Comparison of ENCODE assay signal across 18 cellular contexts in genomic region chr1:90502194-90502593, GRCh38.
DNase-seq lines count a peak whose midpoint lies in the region; ATAC-seq and TF ChIP-seq lines count a peak whose summit lies in the region.
"Had no signal": no experiment of that assay in that cellular context is flagged by ENCODE, and none has a peak within 500 bp of the region (broad histone marks: within the 10 kb centered on the region; RNA-seq: fewer than 3 reads in every experiment).

No MANE protein-coding gene starts in this region.

- H3K27ac Mint-ChIP-seq in WTC11 = no peak overlapping the region
- H3K27ac Mint-ChIP-seq: CD8-positive, alpha-beta T cell; HFFc6; IgD-negative memory B cell had no signal

- peaks cover 28% of the 10 kb centered on the region for H3K4me1 ChIP-seq in HUES48 (ENCODE audit: control insufficient read depth, insufficient read depth, low read length)
- H3K4me1 ChIP-seq: BE2C, Caco-2 had no signal

- DNase-seq in WTC11 (ENCODE audit: low spot score) (peak; percentile 23), islet precursor cell (peak; percentile 56), pons (ENCODE audit: low spot score) (no peak), COLO668 (lab: John Stamatoyannopoulos, UW; ENCODE audit: unreplicated experiment) (no peak), NCI-H146 (lab: John Stamatoyannopoulos, UW) (no peak), sciatic nerve (ENCODE audit: low spot score) (no peak)
- DNase-seq: BE2C; CD8-positive, alpha-beta T cell; DND-41; GF-D8; GOT3; HCEC 1CT; HFFc6 had no signal

- H3K27ac ChIP-seq in HUES48 (ENCODE audit: low read depth, low read length) = peak overlapping the region; percentile 67
- H3K27ac ChIP-seq: C4-2B, KMS-11 had no signal

- no peaks in the 10 kb centered on the region for H3K27me3 ChIP-seq in HUES48 (ENCODE audit: control insufficient read depth, insufficient read depth, low read length)
- H3K27me3 ChIP-seq: BE2C had no signal

- ATAC-seq in WTC11 (peak; percentile 54), sciatic nerve (no peak)
- ATAC-seq: CD8-positive, alpha-beta T cell had no signal

- H3K36me3 ChIP-seq in HUES48 (ENCODE audit: control insufficient read depth, insufficient read depth, low read length) = no peaks in the 10 kb centered on the region
- H3K36me3 ChIP-seq: BE2C had no signal

- no peak overlapping the region for H3K4me3 ChIP-seq in HUES48 (ENCODE audit: low read depth, low read length)

- H3K4me3 Mint-ChIP-seq in WTC11 = no peak overlapping the region
- H3K4me3 Mint-ChIP-seq: CD8-positive, alpha-beta T cell; HFFc6; IgD-negative memory B cell had no signal

- no peak for TF ChIP-seq CTCF in WTC11 (IDR thresholded peaks at IDR 0.05)

- no peak overlapping the region for H3K9ac ChIP-seq in HUES48 (ENCODE audit: low read depth, low read length)
- H3K9ac ChIP-seq: KMS-11 had no signal

- CTCF ChIA-PET in WTC11 (lab: Charles Lee) = interaction anchor here (1.0 to 1.4 kb wide), 4 partner anchors 68 to 369 kb away, joined by 3 to 4 read pairs (median 4); no protein-coding TSS in a partner anchor

- H3K9me3 Mint-ChIP-seq in WTC11 = no peaks in the 10 kb centered on the region
- H3K9me3 Mint-ChIP-seq: CD8-positive, alpha-beta T cell; IgD-negative memory B cell had no signal

- peaks cover 7% of the 10 kb centered on the region for H3K27me3 Mint-ChIP-seq in WTC11 (ENCODE audit: low read depth)

- no peaks in the 10 kb centered on the region for H3K36me3 Mint-ChIP-seq in WTC11
- H3K36me3 Mint-ChIP-seq: CD8-positive, alpha-beta T cell; IgD-negative memory B cell had no signal

- intact Hi-C loops in sciatic nerve (cut with DNase I) = no loop called here

- H3K4me1 Mint-ChIP-seq in WTC11 = peaks cover 29% of the 10 kb centered on the region
- H3K4me1 Mint-ChIP-seq: IgD-negative memory B cell had no signal

- H3K9me3 ChIP-seq in HUES48 (ENCODE audit: control insufficient read depth, insufficient read depth, low read length) = no peaks in the 10 kb centered on the region
- H3K9me3 ChIP-seq: BE2C, Caco-2 had no signal

- POLR2A ChIA-PET in WTC11 (lab: Charles Lee) = no interaction called here

TF ChIP-seq in WTC11, 78 proteins besides CTCF, POLR2A, EP300 and RAD21 (continues in another document):
- TF ChIP-seq ZSCAN18 (CRISPR knock-in tag; IDR thresholded peaks at IDR 0.05) = no peak
- TF ChIP-seq FOXK1 (CRISPR knock-in tag; IDR thresholded peaks at IDR 0.05) = no peak
- TF ChIP-seq ZNF512 (CRISPR knock-in tag; IDR thresholded peaks at IDR 0.05; ENCODE audit: borderline replicate concordance) = no peak
- no peak for TF ChIP-seq ATF1 (CRISPR knock-in tag; IDR thresholded peaks at IDR 0.05)
- TF ChIP-seq SMAD3 (CRISPR knock-in tag; IDR thresholded peaks at IDR 0.05; ENCODE audit: borderline replicate concordance) = no peak
- no peak for TF ChIP-seq ARID4B (CRISPR knock-in tag; IDR thresholded peaks at IDR 0.05; ENCODE audit: borderline replicate concordance)
- no peak for TF ChIP-seq ZBTB43 (CRISPR knock-in tag; IDR thresholded peaks at IDR 0.05)
- no peak for TF ChIP-seq MYBL2 (CRISPR knock-in tag; IDR thresholded peaks at IDR 0.05)
- no peak for TF ChIP-seq IRF2 (CRISPR knock-in tag; IDR thresholded peaks at IDR 0.05; ENCODE audit: borderline replicate concordance, low read depth)
- TF ChIP-seq HMGXB4 (CRISPR knock-in tag; IDR thresholded peaks at IDR 0.05) = no peak
- TF ChIP-seq ZNF671 (CRISPR knock-in tag; IDR thresholded peaks at IDR 0.05) = no peak
- TF ChIP-seq NR2C2 (CRISPR knock-in tag; IDR thresholded peaks at IDR 0.05) = no peak
- TF ChIP-seq NFYB (CRISPR knock-in tag; conservative IDR thresholded peaks at IDR 0.05; ENCODE audit: low read depth) = no peak

Comparison
In these comparisons a context has a peak if more than half of its experiments do, and no peak if none do; other contexts are left out.
1. DNase-seq: peak in WTC11 (single experiment) and islet precursor cell (single experiment); none in pons (single experiment), COLO668 (single experiment), NCI-H146 (single experiment) and sciatic nerve (single experiment).